11 cellular contexts compared by ENCODE assay signal in the genomic region with DNA sequence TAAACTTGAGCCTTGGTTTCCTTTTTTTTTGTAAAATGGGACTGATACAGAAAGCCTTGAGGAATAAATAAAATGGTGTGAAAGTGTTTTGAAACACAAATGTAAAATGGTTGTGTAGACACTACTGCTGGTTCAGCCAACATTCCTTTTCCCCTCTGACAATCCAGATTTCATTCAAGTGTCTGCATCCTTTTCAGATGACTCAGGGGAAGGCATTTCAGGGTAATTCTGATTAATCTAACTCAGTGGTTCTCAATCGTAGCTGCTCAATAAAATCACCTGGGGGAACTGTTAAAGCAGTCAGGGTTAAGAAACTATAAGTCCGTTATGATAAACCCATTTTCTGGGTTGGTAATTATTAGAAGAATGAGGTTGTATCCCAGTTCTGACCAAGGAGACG. TPM values are rescaled to one million over a fixed set of nuclear protein-coding genes. Genes with fewer than 3 reads are reported as not detected.
DNase-seq lines count a peak whose midpoint lies in the region; ATAC-seq and TF ChIP-seq lines count a peak whose summit lies in the region.
"Had no signal": no experiment of that assay in that cellular context is flagged by ENCODE, and none has a peak within 500 bp of the region (broad histone marks: within the 10 kb centered on the region; RNA-seq: fewer than 3 reads in every experiment).

No MANE protein-coding gene starts in this region.

- POLR2A ChIA-PET in PC-3 (lab: Charles Lee; ENCODE audit: unreplicated experiment) = no interaction called here

- peak overlapping the region; percentile 30; the same call in 1 of the 2 replicates for H3K4me3 ChIP-seq in PC-3 (ENCODE audit: low read length)
- H3K4me3 ChIP-seq in endodermal cell (ENCODE audit: low read length) = no peak overlapping the region

- no peak overlapping the region for H2AFZ ChIP-seq in PC-3 (ENCODE audit: low read length)

- H3K36me3 Mint-ChIP-seq in endodermal cell (ENCODE audit: low read depth) (no peaks in the 10 kb centered on the region), nephron progenitor cell (ENCODE audit: low read depth) (peaks cover 6% of the 10 kb centered on the region)
- H3K36me3 Mint-ChIP-seq: memory B cell had no signal

- H3K27me3 ChIP-seq in PC-3 (ENCODE audit: low read length) = no peaks in the 10 kb centered on the region
- peaks cover 11% of the 10 kb centered on the region for H3K27me3 ChIP-seq in endodermal cell (ENCODE audit: control insufficient read depth, insufficient read depth, low read length, poor library complexity, severe bottlenecking)

- BruUV-seq in PC-3 (replicated peaks; lab: Mats Ljungman, UMichigan) = no TSS peak

- 67 to 82% methylated on average over 3 of the region's 3 CpGs for WGBS in endodermal cell (ENCODE audit: insufficient coverage in 1 of 2, insufficient read length in 1 of 2), 2 experiments

- H3F3A ChIP-seq in PC-3 (ENCODE audit: low read length, unreplicated experiment) = no peaks in the 10 kb centered on the region

- no peak overlapping the region for H3K4me3 Mint-ChIP-seq in endodermal cell
- no peak overlapping the region for H3K4me3 Mint-ChIP-seq in nephron progenitor cell
- H3K4me3 Mint-ChIP-seq: activated T-helper 1 cell treated with anti-CD3 and anti-CD28 coated beads, Interleukin-12 subunit alpha, Interleukin-12 subunit beta, Interleukin-2, Interleukin-4 antibody, amounts not matched to agents 30 ng/mL and 10 ng/mL and 1 ng/mL, durations not matched to agents 14 hours and 24 hours and 36 hours; effector memory CD8-positive, alpha-beta T cell; memory B cell had no signal

- H3K4me2 ChIP-seq in PC-3 (ENCODE audit: low read length) = peak overlapping the region; percentile 75

- H3K4me1 Mint-ChIP-seq in endodermal cell = peaks cover 49% of the 10 kb centered on the region
- H3K4me1 Mint-ChIP-seq in nephron progenitor cell = peaks cover 64% of the 10 kb centered on the region

- H3K9me2 ChIP-seq in PC-3 (replicated peaks; ENCODE audit: low read length) = no peaks in the 10 kb centered on the region

- DNase-seq in EL (peak; percentile 86), PC-3 (peak; percentile 69), endodermal cell (no peak), nephron progenitor cell (no peak), midbrain (lab: John Stamatoyannopoulos, UW) (no peak)
- DNase-seq: effector memory CD8-positive, alpha-beta T cell had no signal

- no peak for TF ChIP-seq CTCF in PC-3 (conservative IDR thresholded peaks at IDR 0.05; ENCODE audit: low read depth, low read length)
- TF ChIP-seq CTCF in endodermal cell (conservative IDR thresholded peaks at IDR 0.05) = no peak
- TF ChIP-seq CTCF in nephron progenitor cell (IDR thresholded peaks at IDR 0.05) = no peak

- no peaks in the 10 kb centered on the region for H3K36me3 ChIP-seq in PC-3 (ENCODE audit: low read depth, low read length)
- no peaks in the 10 kb centered on the region for H3K36me3 ChIP-seq in endodermal cell (ENCODE audit: control insufficient read depth, insufficient read depth, low read length)

- peaks cover 80% of the 10 kb centered on the region for H3K79me2 ChIP-seq in PC-3 (ENCODE audit: low read length)

- no peaks in the 10 kb centered on the region for H3K9me3 Mint-ChIP-seq in endodermal cell
- no peaks in the 10 kb centered on the region for H3K9me3 Mint-ChIP-seq in nephron progenitor cell
- H3K9me3 Mint-ChIP-seq: activated T-helper 1 cell treated with anti-CD3 and anti-CD28 coated beads, Interleukin-12 subunit alpha, Interleukin-12 subunit beta, Interleukin-2, Interleukin-4 antibody, amounts not matched to agents 30 ng/mL and 10 ng/mL and 1 ng/mL, durations not matched to agents 14 hours and 24 hours and 36 hours; effector memory CD8-positive, alpha-beta T cell; memory B cell had no signal

- H3K27me3 Mint-ChIP-seq in endodermal cell (ENCODE audit: insufficient read depth) (peaks cover 18% of the 10 kb centered on the region), nephron progenitor cell (ENCODE audit: low read depth, poor library complexity) (no peaks in the 10 kb centered on the region)
- H3K27me3 Mint-ChIP-seq: effector memory CD8-positive, alpha-beta T cell had no signal

- no peaks in the 10 kb centered on the region for H4K20me1 ChIP-seq in PC-3 (ENCODE audit: low read length)

- peaks cover 40% of the 10 kb centered on the region for H3K4me1 ChIP-seq in PC-3 (ENCODE audit: insufficient read depth, low read length)
- H3K4me1 ChIP-seq in endodermal cell (ENCODE audit: control insufficient read depth, insufficient read depth, low read length) = peaks cover 3% of the 10 kb centered on the region

- peak overlapping the region; percentile 67 for H3K27ac ChIP-seq in PC-3 (ENCODE audit: low read length)
- no peak overlapping the region for H3K27ac ChIP-seq in endodermal cell (ENCODE audit: low read depth, low read length)

- intact Hi-C loops in PC-3 (cut with micrococcal nuclease) = no loop called here

- H3K27ac Mint-ChIP-seq in endodermal cell (peak overlapping the region; percentile 21), nephron progenitor cell (peak overlapping the region; percentile 60)
- H3K27ac Mint-ChIP-seq: activated T-helper 1 cell treated with anti-CD3 and anti-CD28 coated beads, Interleukin-12 subunit alpha, Interleukin-12 subunit beta, Interleukin-2, Interleukin-4 antibody, amounts not matched to agents 30 ng/mL and 10 ng/mL and 1 ng/mL, durations not matched to agents 14 hours and 24 hours and 36 hours; effector memory CD8-positive, alpha-beta T cell; memory B cell had no signal

- H3K9ac ChIP-seq in PC-3 (ENCODE audit: low read length) (0 out of 2 replicates have a peak overlapping the region, but pooled peaks have one; percentile 8), endodermal cell (ENCODE audit: extremely low read depth, low read length, poor library complexity, severe bottlenecking) (no peak overlapping the region)

- CTCF ChIA-PET in PC-3 (lab: Charles Lee) = no interaction called here

- no peaks in the 10 kb centered on the region for H3K9me3 ChIP-seq in PC-3 (ENCODE audit: low read length)
- no peaks in the 10 kb centered on the region for H3K9me3 ChIP-seq in endodermal cell (ENCODE audit: control insufficient read depth, low read length)

- no peak for ATAC-seq in PC-3
- no peak for ATAC-seq in GM18868 (IDR thresholded peaks at IDR 0.05; ENCODE audit: unreplicated experiment)
- ATAC-seq in GM21528 (IDR thresholded peaks at IDR 0.05; ENCODE audit: low FRiP score, unreplicated experiment) = no peak
- ATAC-seq in HG03108 (IDR thresholded peaks at IDR 0.05; ENCODE audit: unreplicated experiment) = no peak
- ATAC-seq: effector memory CD8-positive, alpha-beta T cell had no signal

RNA-seq across cellular contexts. Expression of gene ARHGAP10, which starts 4.6 kb away (rescaled TPM):
- total RNA-seq in PC-3 (2014; rRNA removed) (9.0 and 12.0 TPM in 2 replicates), endodermal cell (10 to 100 TPM in 1 of 2 donors, 1 to 10 TPM in 1; 9.1 to 11.8 TPM)
- polyA plus RNA-seq in endodermal cell (2013, experiment 1 of 2) = 3.4 TPM
- 3.6 TPM for polyA plus RNA-seq in endodermal cell (2013, experiment 2 of 2)

RNA-seq across cellular contexts. Expression of gene PRMT9, which starts 52.5 kb away (rescaled TPM):
- total RNA-seq in PC-3 (2014; rRNA removed) (4.6 and 6.5 TPM in 2 replicates), endodermal cell (10 to 100 TPM; 15.3 to 17.3 TPM)
- polyA plus RNA-seq in endodermal cell (2013, experiment 1 of 2) = 10.2 TPM
- 8.1 TPM for polyA plus RNA-seq in endodermal cell (2013, experiment 2 of 2)

Comparison
In these comparisons a context has a peak if more than half of its experiments do, and no peak if none do; other contexts are left out.
1. DNase-seq: peak in EL (single experiment) and PC-3 (single experiment); none in endodermal cell (single experiment), nephron progenitor cell (single experiment) and midbrain (single experiment).